ENCODE assay signal across 8 cellular contexts in genomic region chr19:41928754-41929535, GRCh38. TPM values are rescaled to one million over a fixed set of nuclear protein-coding genes. Genes with fewer than 3 reads are reported as not detected.
DNase-seq lines count a peak whose midpoint lies in the region; ATAC-seq, FAIRE-seq and TF ChIP-seq lines count a peak whose summit lies in the region.

No MANE protein-coding gene starts in this region.

- no TSS peak for BruUV-seq in HCT116 (replicated peaks; lab: Mats Ljungman, UMichigan)

- WGBS in A549 (ENCODE audit: missing lambda C conversion rate) = 17% methylated on average over 29 of the region's 29 CpGs

- H3K4me1 ChIP-seq in A549 (peaks cover 13% of the 10 kb centered on the region; the same call in 1 of the 3 replicates), HCT116 (ENCODE audit: control insufficient read depth in 1 of 2, insufficient read depth in 2 of 2, low read length in 2 of 2) (peaks cover 17 to 28% of the 10 kb centered on the region in 2 experiments)

- POLR2A ChIA-PET in A549 (lab: Yijun Ruan, JAX) = interaction anchor here (1.0 kb wide), 1 partner anchor 69 kb away, joined by 3 read pairs; the partner anchor contains the start of gene RPS19
- POLR2A ChIA-PET in HCT116 (lab: Charles Lee) = no interaction called here
- POLR2A ChIA-PET in HEK293T (lab: Yijun Ruan, JAX) = interaction anchor here (2.3 to 2.8 kb wide), 2 partner anchors 45 to 69 kb away, joined by 8 to 11 read pairs; partner anchors contain the start of gene RPS19
- POLR2A ChIA-PET in RWPE1 (lab: Yijun Ruan, JAX; ENCODE audit: low non-redundant PET) = no interaction called here

- H3K9me3 Mint-ChIP-seq in activated T-helper 17 cell treated with anti-CD3 and anti-CD28 coated beads, Interleukin-2, amount 50 U/mL, for 72 hours = no peaks in the 10 kb centered on the region
- no peaks in the 10 kb centered on the region for H3K9me3 Mint-ChIP-seq in memory B cell

- H3K27me3 ChIP-seq in HCT116 (ENCODE audit: insufficient read depth, low read length) = no peaks in the 10 kb centered on the region; the same call in 1 of the 2 replicates

- no peaks in the 10 kb centered on the region for H3K36me3 ChIP-seq in HCT116 (ENCODE audit: control insufficient read depth in 1 of 2, insufficient read depth in 2 of 2, low read length in 2 of 2)

- peak overlapping the region; percentile 66 for H3K9ac ChIP-seq in HCT116 (ENCODE audit: low read length)

- no peaks in the 10 kb centered on the region for H3K36me3 Mint-ChIP-seq in activated T-helper 17 cell treated with anti-CD3 and anti-CD28 coated beads, Interleukin-2, amount 50 U/mL, for 72 hours (ENCODE audit: low read depth)
- no peaks in the 10 kb centered on the region for H3K36me3 Mint-ChIP-seq in memory B cell

- H3K27ac ChIP-seq in A549 (peak overlapping the region; percentile 29 to 77; a peak in 4 of 6 replicates), HCT116 (ENCODE audit: low read depth, low read length) (peak overlapping the region; percentile 16; the same call in 1 of the 2 replicates), RWPE1 (no peak overlapping the region)

- H3K9me2 ChIP-seq in HCT116 (ENCODE audit: insufficient read depth) = no peaks in the 10 kb centered on the region

- no peak overlapping the region for H2AFZ ChIP-seq in HCT116 (ENCODE audit: low read depth, low read length, poor library complexity, severe bottlenecking)

- TF ChIP-seq RAD21 in A549 (conservative IDR thresholded peaks at IDR 0.05 in 1 of 2, IDR thresholded peaks at IDR 0.05 in 1 of 2) = no peak
- no peak for TF ChIP-seq RAD21 in HCT116 (IDR thresholded peaks at IDR 0.05; ENCODE audit: low read depth)

- ATAC-seq in A549 = peak; percentile 2 to 41; a peak in 3 of 6 replicates
- peak; percentile 47 for ATAC-seq in HCT116
- ATAC-seq in activated T-helper 17 cell treated with anti-CD3 and anti-CD28 coated beads, Interleukin-2, amount 50 U/mL, for 72 hours (replicated peaks) = peak; percentile 69
- ATAC-seq in memory B cell (ENCODE audit: low read depth) = peak; percentile 72
- ATAC-seq in HG03135 (IDR thresholded peaks at IDR 0.05; ENCODE audit: unreplicated experiment) = no peak

- H3K4me2 ChIP-seq in A549 = peak overlapping the region; percentile 99
- H3K4me2 ChIP-seq in HCT116 (ENCODE audit: low read length) = peak overlapping the region; percentile 96

- peak; percentile 97 for FAIRE-seq in A549 (lab: Jason Lieb, UNC)

- peaks cover 3% of the 10 kb centered on the region for H3K27me3 Mint-ChIP-seq in activated T-helper 17 cell treated with anti-CD3 and anti-CD28 coated beads, Interleukin-2, amount 50 U/mL, for 72 hours
- H3K27me3 Mint-ChIP-seq in memory B cell = peaks cover 6% of the 10 kb centered on the region

- H3K4me1 Mint-ChIP-seq in activated T-helper 17 cell treated with anti-CD3 and anti-CD28 coated beads, Interleukin-2, amount 50 U/mL, for 72 hours = peaks cover 13% of the 10 kb centered on the region
- H3K4me1 Mint-ChIP-seq in memory B cell = peaks cover 34% of the 10 kb centered on the region

- no peak for TF ChIP-seq EP300 in A549 (IDR thresholded peaks at IDR 0.05)

- H3K79me2 ChIP-seq in HCT116 (ENCODE audit: insufficient read depth, low read length) = no peaks in the 10 kb centered on the region

- RAD21 ChIA-PET in HCT116 (lab: Charles Lee; ENCODE audit: low non-redundant PET in 1 of 2, low total read pairs in 2 of 2, uncharacterized antibody in 2 of 2, unreplicated experiment in 2 of 2) = no interaction called here

- no peaks in the 10 kb centered on the region for H4K20me1 ChIP-seq in HCT116 (ENCODE audit: insufficient read depth)

- TF ChIP-seq CTCF in A549 (IDR thresholded peaks at IDR 0.05) (no peak), HCT116 (IDR thresholded peaks at IDR 0.05 in 2 of 3, conservative IDR thresholded peaks at IDR 0.05 in 1 of 3; ENCODE audit: borderline replicate concordance in 1 of 3, insufficient read depth in 1 of 3, low read depth in 2 of 3, low read length in 2 of 3) (no peak), RWPE1 (conservative IDR thresholded peaks at IDR 0.05; ENCODE audit: low read depth) (no peak)

- no peak for TF ChIP-seq POLR2A in A549 (IDR thresholded peaks at IDR 0.05; ENCODE audit: low read length)
- no peak for TF ChIP-seq POLR2A in HCT116 (IDR thresholded peaks at IDR 0.05; ENCODE audit: borderline replicate concordance, extremely low read depth, insufficient read depth, insufficient read length)

- peak overlapping the region; percentile 79 for H3K27ac Mint-ChIP-seq in activated T-helper 17 cell treated with anti-CD3 and anti-CD28 coated beads, Interleukin-2, amount 50 U/mL, for 72 hours
- H3K27ac Mint-ChIP-seq in memory B cell = peak overlapping the region; percentile 24

- H3K9me3 ChIP-seq in A549 = no peaks in the 10 kb centered on the region
- no peaks in the 10 kb centered on the region for H3K9me3 ChIP-seq in HCT116 (ENCODE audit: control insufficient read depth in 1 of 2, insufficient read depth in 1 of 2, low read depth in 1 of 2, low read length in 2 of 2)

- H3K4me3 ChIP-seq in A549 (peak overlapping the region; percentile 59), HCT116 (replicated peaks in 1 of 2; ENCODE audit: low read depth in 1 of 2, low read length in 2 of 2) (peak overlapping the region; percentile 52 to 69)

- DNase-seq in A549 (ENCODE audit: low read depth in 1 of 2, low spot score in 1 of 2) (peak in 1 of 2 experiments; percentile 53), HCT116 (ENCODE audit: low read depth, low spot score) (no peak), memory B cell (ENCODE audit: low spot score in 2 of 2) (no peak), HEK293T (ENCODE audit: extremely low spot score) (no peak), RWPE1 (ENCODE audit: low spot score) (no peak), kidney tubule cell (ENCODE audit: low spot score) (no peak)

- intact Hi-C loops in HCT116 (cut with micrococcal nuclease) = loop anchor here (5.0 kb wide), 1 partner anchor 47 kb away; the partner anchor contains the start of gene ARHGEF1

- CTCF ChIA-PET in A549 (lab: Yijun Ruan, JAX) (interaction anchor here (1.0 to 9.9 kb wide), 10 partner anchors 9 to 55 kb away, joined by 3 to 163 read pairs (median 5); partner anchors contain the start of genes ARHGEF1, CD79A and RABAC1), HCT116 (lab: Charles Lee) (interaction anchor here (1.6 kb wide), 1 partner anchor 41 kb away, joined by 4 read pairs; no protein-coding TSS in a partner anchor), HEK293T (lab: Yijun Ruan, JAX) (no interaction called here), RWPE1 (lab: Yijun Ruan, JAX) (interaction anchor here (1.1 kb wide), 1 partner anchor 17 kb away, joined by 6 read pairs; no protein-coding TSS in a partner anchor)

- no peak overlapping the region for H3K4me3 Mint-ChIP-seq in activated T-helper 17 cell treated with anti-CD3 and anti-CD28 coated beads, Interleukin-2, amount 50 U/mL, for 72 hours
- peak overlapping the region; percentile 90 for H3K4me3 Mint-ChIP-seq in memory B cell

TF ChIP-seq in A549, 52 proteins besides CTCF, POLR2A, EP300 and RAD21 (continues in another document):
- TF ChIP-seq CEBPB (IDR thresholded peaks at IDR 0.05) (no peak), FOXS1 (CRISPR knock-in tag; IDR thresholded peaks at IDR 0.05) (no peak), EHF (CRISPR knock-in tag; IDR thresholded peaks at IDR 0.05) (no peak)

TF ChIP-seq in HCT116, 20 proteins besides CTCF, POLR2A, EP300 and RAD21 (continues in another document):
- TF ChIP-seq EZH2 (IDR thresholded peaks at IDR 0.05) (no peak), TCF7L2 (IDR thresholded peaks at IDR 0.05; ENCODE audit: borderline replicate concordance, extremely low read depth, insufficient read depth, insufficient read length) (no peak)

TF ChIP-seq in HEK293T, 16 proteins besides CTCF, POLR2A, EP300 and RAD21 (continues in another document):
- TF ChIP-seq BHLHE40 (IDR thresholded peaks at IDR 0.05; ENCODE audit: borderline replicate concordance) = no peak
- no peak for TF ChIP-seq HDGF (IDR thresholded peaks at IDR 0.05; ENCODE audit: borderline replicate concordance)
- no peak for TF ChIP-seq ZNF384 (IDR thresholded peaks at IDR 0.05)

RNA-seq across cellular contexts. Expression of gene ERFL, which starts 0.7 kb away (rescaled TPM):
- 0.19 and 0.21 TPM in 2 replicates for polyA plus RNA-seq in A549 (2011; rRNA removed)
- 0.07 and 0.08 TPM in 2 replicates for polyA plus RNA-seq in A549 (2012; cell fraction: cytosol; rRNA removed)
- 0.50 and 0.82 TPM in 2 replicates for polyA plus RNA-seq in A549 (2012; cell fraction: nucleus; rRNA removed)
- polyA plus RNA-seq in A549 (2017; fragmentation: RNase III; extraction: RNeasy Plus Mini Kit Qiagen cat#74134 plus additional on column Dnase treatment) = 0.10 to 0.20 TPM (median 0.15 TPM) in 3 replicates
- 0.17 TPM in 1 of 2 replicates, not detected in the other for polyA minus RNA-seq in A549 (2011; rRNA and poly(A)+ RNA removed)
- total RNA-seq in HCT116 (2021; ENCODE audit: unreplicated experiment) = 0.79 TPM
- polyA plus RNA-seq in HCT116 (2012) = 0.67 and 0.70 TPM in 2 replicates
- total RNA-seq in activated T-helper 17 cell treated with anti-CD3 and anti-CD28 coated beads, Interleukin-2, amount 50 U/mL, for 72 hours = 1 to 10 TPM in 1 of 2 donors, under 1 TPM in 1; 0.89 to 2.1 TPM

RNA-seq across cellular contexts. Expression of gene RABAC1, which starts 30.2 kb away (rescaled TPM):
- polyA plus RNA-seq in A549 (2011; rRNA removed) (117 and 137 TPM in 2 replicates), A549 (2017; fragmentation: RNase III; extraction: RNeasy Plus Mini Kit Qiagen cat#74134 plus additional on column Dnase treatment) (199 to 247 TPM (median 246 TPM) in 3 replicates)
- 315 and 361 TPM in 2 replicates for polyA plus RNA-seq in A549 (2012; cell fraction: cytosol; rRNA removed)
- polyA plus RNA-seq in A549 (2012; cell fraction: nucleus; rRNA removed) = 405 and 426 TPM in 2 replicates
- 73.2 and 77.6 TPM in 2 replicates for polyA minus RNA-seq in A549 (2011; rRNA and poly(A)+ RNA removed)
- 66.3 TPM for total RNA-seq in HCT116 (2021; ENCODE audit: unreplicated experiment)
- 76.3 and 91.9 TPM in 2 replicates for polyA plus RNA-seq in HCT116 (2012)
- 10 to 100 TPM; 37.6 to 54.7 TPM for total RNA-seq in activated T-helper 17 cell treated with anti-CD3 and anti-CD28 coated beads, Interleukin-2, amount 50 U/mL, for 72 hours

RNA-seq across cellular contexts. Expression of gene ARHGEF1, which starts 46.0 kb away (rescaled TPM):
- 34.5 and 38.0 TPM in 2 replicates for polyA plus RNA-seq in A549 (2011; rRNA removed)
- polyA plus RNA-seq in A549 (2012; cell fraction: cytosol; rRNA removed) = 113 and 132 TPM in 2 replicates
- polyA plus RNA-seq in A549 (2012; cell fraction: nucleus; rRNA removed) = 335 and 389 TPM in 2 replicates
- polyA plus RNA-seq in A549 (2017; fragmentation: RNase III; extraction: RNeasy Plus Mini Kit Qiagen cat#74134 plus additional on column Dnase treatment) = 71.5 to 92.9 TPM (median 84.2 TPM) in 3 replicates
- polyA minus RNA-seq in A549 (2011; rRNA and poly(A)+ RNA removed) = 33.2 and 39.9 TPM in 2 replicates
- 110 TPM for total RNA-seq in HCT116 (2021; ENCODE audit: unreplicated experiment)
- polyA plus RNA-seq in HCT116 (2012) = 87.0 and 88.9 TPM in 2 replicates
- total RNA-seq in activated T-helper 17 cell treated with anti-CD3 and anti-CD28 coated beads, Interleukin-2, amount 50 U/mL, for 72 hours = 100 to 1,000 TPM; 255 to 337 TPM

RNA-seq across cellular contexts. Expression of gene CD79A, which starts 51.9 kb away (rescaled TPM):
- polyA plus RNA-seq in A549 (2011; rRNA removed) (0.52 and 0.57 TPM in 2 replicates), A549 (2017; fragmentation: RNase III; extraction: RNeasy Plus Mini Kit Qiagen cat#74134 plus additional on column Dnase treatment) (0.29 to 0.54 TPM (median 0.29 TPM) in 3 replicates)
- polyA plus RNA-seq in A549 (2012; cell fraction: cytosol; rRNA removed) = 0.53 and 0.65 TPM in 2 replicates
- 0.67 and 0.77 TPM in 2 replicates for polyA plus RNA-seq in A549 (2012; cell fraction: nucleus; rRNA removed)
- polyA minus RNA-seq in A549 (2011; rRNA and poly(A)+ RNA removed) = 0.41 and 0.58 TPM in 2 replicates
- total RNA-seq in HCT116 (2021; ENCODE audit: unreplicated experiment) = 0.69 TPM
- polyA plus RNA-seq in HCT116 (2012) = 0.10 and 0.40 TPM in 2 replicates
- under 1 TPM; 0.22 to 0.98 TPM for total RNA-seq in activated T-helper 17 cell treated with anti-CD3 and anti-CD28 coated beads, Interleukin-2, amount 50 U/mL, for 72 hours

Comparison
In these comparisons a context has a peak if more than half of its experiments do, and no peak if none do; other contexts are left out.
1. POLR2A ChIA-PET loops: an anchor here in A549 (1.0 kb wide) and HEK293T (2.3 to 2.8 kb wide); none called in HCT116 and RWPE1.